In the genomic region with DNA sequence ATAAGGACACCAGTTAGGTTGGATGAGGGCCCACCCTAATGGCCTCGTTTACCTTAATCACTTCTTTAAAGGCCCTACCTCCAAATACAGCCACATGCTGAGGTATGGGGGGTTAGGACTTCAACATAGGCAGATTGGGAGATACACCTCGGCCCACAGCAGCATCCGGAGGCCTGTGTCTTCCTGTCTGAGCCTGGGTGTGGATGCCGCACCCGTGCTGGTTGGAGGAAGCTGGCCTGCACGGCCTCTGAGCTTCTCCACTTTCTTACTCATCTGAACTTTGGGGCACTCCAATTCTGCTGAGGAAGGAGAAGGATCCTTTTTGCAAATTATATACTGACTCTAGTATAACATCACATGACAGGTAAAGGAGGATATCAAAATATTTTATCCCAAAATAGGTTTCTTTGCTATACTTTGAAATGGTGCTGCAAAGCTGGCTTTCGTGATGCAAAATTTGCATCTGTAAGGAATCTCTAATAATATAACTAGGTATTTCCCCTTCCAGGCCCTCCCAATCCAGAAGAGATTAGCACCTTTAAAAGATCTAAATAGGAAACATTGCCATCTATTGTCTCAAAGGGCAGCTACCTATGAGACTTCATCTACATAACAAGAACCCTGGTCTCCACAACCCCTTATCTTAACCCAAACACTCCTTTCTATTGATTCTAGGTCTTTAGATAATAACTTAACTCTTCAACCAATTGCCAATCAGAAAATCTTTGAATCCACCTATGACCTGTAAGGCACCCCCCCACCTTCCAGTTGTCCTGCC, we compare ENCODE assay signal across 23 cellular contexts.
DNase-seq lines count a peak whose midpoint lies in the region; ATAC-seq and TF ChIP-seq lines count a peak whose summit lies in the region.
"Had no signal": no experiment of that assay in that cellular context is flagged by ENCODE, and none has a peak within 500 bp of the region (broad histone marks: within the 10 kb centered on the region; RNA-seq: fewer than 3 reads in every experiment).

No MANE protein-coding gene starts in this region.

- H4K20me1 ChIP-seq in H9 (ENCODE audit: control insufficient read depth, insufficient read depth, insufficient read length) = no peaks in the 10 kb centered on the region
- H4K20me1 ChIP-seq: BLaER1 treated with 17β-estradiol and CSF1 and Interleukin-3, amounts not matched to agents 10 nM and 100 nM had no signal

- H3K27ac Mint-ChIP-seq in H9 (peak overlapping the region; percentile 84 to 93 (median 89)), WTC11 (peak overlapping the region; percentile 90), HFFc6 (no peak overlapping the region)
- H3K27ac Mint-ChIP-seq: CD4-positive, alpha-beta memory T cell had no signal

- no peak overlapping the region for H3K4ac ChIP-seq in H9 (ENCODE audit: low read depth, low read length)

- no peaks in the 10 kb centered on the region for H3K79me2 ChIP-seq in H9 (ENCODE audit: insufficient read depth, low read length)

- ATAC-seq in WTC11 (peak; percentile 79), HG03432 (IDR thresholded peaks at IDR 0.05; ENCODE audit: unreplicated experiment) (no peak)
- ATAC-seq: GM12878, HCT116 had no signal

- peaks cover 15 to 24% (median 18%) of the 10 kb centered on the region in 3 experiments for H3K36me3 Mint-ChIP-seq in H9 (ENCODE audit: insufficient read depth in 1 of 3, low read depth in 3 of 3)
- peaks cover 27% of the 10 kb centered on the region for H3K36me3 Mint-ChIP-seq in WTC11
- no peaks in the 10 kb centered on the region for H3K36me3 Mint-ChIP-seq in HFFc6 (ENCODE audit: low read depth)
- H3K36me3 Mint-ChIP-seq: CD4-positive, alpha-beta memory T cell had no signal

- H3K27me3 ChIP-seq in H9 (ENCODE audit: insufficient read depth, low read length) = no peaks in the 10 kb centered on the region
- H3K27me3 ChIP-seq in iPS-18a (ENCODE audit: control insufficient read depth, insufficient read depth, low read length) = no peaks in the 10 kb centered on the region
- H3K27me3 ChIP-seq: BLaER1 treated with 17β-estradiol and CSF1 and Interleukin-3, amounts not matched to agents 10 nM and 100 nM; SJSA1 had no signal

- no peak overlapping the region for H3K4me2 ChIP-seq in H9 (ENCODE audit: insufficient read depth, insufficient read length, low read length)

- no peak overlapping the region for H3K14ac ChIP-seq in H9 (ENCODE audit: insufficient read depth, low read length)

- TF ChIP-seq CTCF in H9 (conservative IDR thresholded peaks at IDR 0.05) (no peak), WTC11 (IDR thresholded peaks at IDR 0.05) (no peak), HFFc6 (IDR thresholded peaks at IDR 0.05) (no peak)

- H3K23me2 ChIP-seq in H9 (ENCODE audit: insufficient read length, low read depth, low read length, poor library complexity, severe bottlenecking) = no peaks in the 10 kb centered on the region

- no peak overlapping the region for H2AK5ac ChIP-seq in H9 (ENCODE audit: insufficient read length, low read length)

- no CpG with 5 or more reads among the region's 7 CpGs for WGBS in H9 (ENCODE audit: extremely low coverage, insufficient read length, low lambda C conversion rate)

- no peak overlapping the region for H3K56ac ChIP-seq in H9 (ENCODE audit: insufficient read length, low read depth, low read length)

- H4K5ac ChIP-seq in H9 (ENCODE audit: insufficient read length, low read depth, low read length) = no peak overlapping the region

- H2BK120ac ChIP-seq in H9 (ENCODE audit: low read depth, low read length, poor library complexity, severe bottlenecking) = no peak overlapping the region

- H3K4me1 Mint-ChIP-seq in H9 = peaks cover 48 to 55% of the 10 kb centered on the region in 2 experiments
- H3K4me1 Mint-ChIP-seq in WTC11 = peaks cover 45% of the 10 kb centered on the region
- 0 out of 2 replicates have a peak, but pooled peaks cover 6% of the 10 kb centered on the region for H3K4me1 Mint-ChIP-seq in HFFc6 (ENCODE audit: low read depth)
- H3K4me1 Mint-ChIP-seq: CD4-positive, alpha-beta memory T cell had no signal

- no peak overlapping the region for H4K8ac ChIP-seq in H9 (replicated peaks; ENCODE audit: insufficient read length, low read depth, low read length)

- H3K9me3 Mint-ChIP-seq in H9 (peaks cover 20 to 27% of the 10 kb centered on the region in 2 experiments), WTC11 (peaks cover 27% of the 10 kb centered on the region), HFFc6 (no peaks in the 10 kb centered on the region)
- H3K9me3 Mint-ChIP-seq: CD4-positive, alpha-beta memory T cell had no signal

- H3K27me3 Mint-ChIP-seq in H9 (ENCODE audit: low read depth) (peaks cover 3% of the 10 kb centered on the region), WTC11 (ENCODE audit: low read depth) (peaks cover 14% of the 10 kb centered on the region), HFFc6 (ENCODE audit: insufficient read depth) (peaks cover 11% of the 10 kb centered on the region)

- no peak overlapping the region for H2BK15ac ChIP-seq in H9 (ENCODE audit: low read depth, low read length)

- H3K9me3 ChIP-seq in H9 (ENCODE audit: control insufficient read depth, low read depth, low read length) = peaks cover 16% of the 10 kb centered on the region
- H3K9me3 ChIP-seq in iPS-18a (ENCODE audit: control insufficient read depth, low read depth, low read length) = peaks cover 14% of the 10 kb centered on the region
- H3K9me3 ChIP-seq: SJSA1 had no signal

- H3K9ac ChIP-seq in H9 (ENCODE audit: extremely low read depth, insufficient read length, low read length) (no peak overlapping the region), iPS-18a (ENCODE audit: low read length) (no peak overlapping the region)
- H3K9ac ChIP-seq: BLaER1 treated with 17β-estradiol and CSF1 and Interleukin-3, amounts not matched to agents 10 nM and 100 nM had no signal

- H2BK12ac ChIP-seq in H9 (ENCODE audit: insufficient read length, low read depth, low read length) = no peak overlapping the region

- CTCF ChIA-PET in WTC11 (lab: Charles Lee) = interaction anchor here (0.9 to 1.7 kb wide), 5 partner anchors 11 to 105 kb away, joined by 3 to 7 read pairs (median 3); no protein-coding TSS in a partner anchor

- POLR2A ChIA-PET in WTC11 (lab: Charles Lee) = no interaction called here

- no peak overlapping the region for H4K91ac ChIP-seq in H9 (ENCODE audit: insufficient read length, low read depth, low read length)

- no peaks in the 10 kb centered on the region for H3K36me3 ChIP-seq in iPS-18a (ENCODE audit: control insufficient read depth, low read depth, low read length)
- H3K36me3 ChIP-seq: BLaER1 treated with 17β-estradiol and CSF1 and Interleukin-3, amounts not matched to agents 10 nM and 100 nM; SJSA1 had no signal

- H3K23ac ChIP-seq in H9 (ENCODE audit: insufficient read length, low read depth, low read length) = no peak overlapping the region

- H3K4me1 ChIP-seq in H9 (ENCODE audit: insufficient read depth, low read length) (peaks cover 9% of the 10 kb centered on the region; the same call in 1 of the 2 replicates), iPS-18a (ENCODE audit: control insufficient read depth, low read depth, low read length) (peaks cover 19% of the 10 kb centered on the region)

- H2BK5ac ChIP-seq in H9 (ENCODE audit: insufficient read length, low read length) = no peak overlapping the region

- no peaks in the 10 kb centered on the region for H3K79me1 ChIP-seq in H9 (ENCODE audit: insufficient read depth, low read depth, low read length, poor library complexity, severe bottlenecking)

- H3T11ph ChIP-seq in H9 (ENCODE audit: low read length) = no peak overlapping the region

- H2BK20ac ChIP-seq in H9 (ENCODE audit: low read depth, low read length, poor library complexity, severe bottlenecking) = no peak overlapping the region

- H3K18ac ChIP-seq in H9 (ENCODE audit: insufficient read length, low read depth, low read length) = no peak overlapping the region

- H3K4me3 ChIP-seq in iPS-18a (ENCODE audit: low read length) = no peak overlapping the region
- H3K4me3 ChIP-seq: BLaER1 treated with 17β-estradiol and CSF1 and Interleukin-3, amounts not matched to agents 10 nM and 100 nM; GM12878; SJSA1 had no signal

- H2AFZ ChIP-seq in H9 (ENCODE audit: low read length) = no peak overlapping the region

- H3K4me3 Mint-ChIP-seq in H9 (no peak overlapping the region; a peak in 1 of 5 replicates), WTC11 (no peak overlapping the region), HFFc6 (no peak overlapping the region)

- DNase-seq in H9 = peak; percentile 53
- no peak for DNase-seq in WTC11 (ENCODE audit: low spot score)
- DNase-seq in NOMO-1 treated with dmso at 0.1 percent for 144 hours (lab: John Stamatoyannopoulos, UW; ENCODE audit: unreplicated experiment) = no peak
- DNase-seq in HFFc6 = no peak
- DNase-seq in midbrain (lab: John Stamatoyannopoulos, UW) = no peak
- DNase-seq: Caco-2; CD4-positive, alpha-beta memory T cell; DMS 273 treated with DMSO at 0.1 percent for 48 hours; DMS79 treated with DMSO at 0.1 percent for 48 hours; Karpas-422; MV-4-11; NCI-H1105 treated with DMSO at 0.1 percent for 48 hours; NCI-H2029 treated with DMSO at 0.1 percent for 48 hours; NCI-H226; NCI-H524; NCI-H774; OCI-M1 had no signal

- H3K27ac ChIP-seq in H9 (ENCODE audit: insufficient read length, low read depth, low read length) (peak overlapping the region; percentile 12), iPS-18a (ENCODE audit: low read length) (peak overlapping the region; percentile 42)
- H3K27ac ChIP-seq: BLaER1 treated with 17β-estradiol and CSF1 and Interleukin-3, amounts not matched to agents 10 nM and 100 nM; SJSA1 had no signal

TF ChIP-seq in WTC11, 78 proteins besides CTCF, POLR2A, EP300 and RAD21:
- TF ChIP-seq GRHL2 (CRISPR knock-in tag; IDR thresholded peaks at IDR 0.05; ENCODE audit: insufficient replicate concordance, severe bottlenecking) = no peak
